In genomic region chr1:78007677-78008341, GRCh38 we compare ENCODE assay signal across 1 cellular context.
TF ChIP-seq lines count a peak whose summit lies in the region.

No MANE protein-coding gene starts in this region.

TF ChIP-seq in HepG2, 621 proteins besides CTCF, POLR2A, EP300 and RAD21:
- no peak for TF ChIP-seq KDM5B (CRISPR knock-in tag; IDR thresholded peaks at IDR 0.05; ENCODE audit: borderline replicate concordance)
- no peak for TF ChIP-seq ZSCAN25 (CRISPR knock-in tag; IDR thresholded peaks at IDR 0.05)
- TF ChIP-seq ZSCAN9 (CRISPR knock-in tag; IDR thresholded peaks at IDR 0.05; ENCODE audit: borderline replicate concordance) = no peak
- no peak for TF ChIP-seq HNF4G (IDR thresholded peaks at IDR 0.05; ENCODE audit: borderline replicate concordance, low read depth, low read length)
- no peak for TF ChIP-seq HNF4G (CRISPR knock-in tag; IDR thresholded peaks at IDR 0.05; ENCODE audit: borderline replicate concordance, low read depth)
- TF ChIP-seq ZNF326 (CRISPR knock-in tag; IDR thresholded peaks at IDR 0.05; ENCODE audit: borderline replicate concordance) = no peak
- no peak for TF ChIP-seq ZNF552 (CRISPR knock-in tag; IDR thresholded peaks at IDR 0.05; ENCODE audit: borderline replicate concordance)
- TF ChIP-seq SMAD9 (CRISPR knock-in tag; IDR thresholded peaks at IDR 0.05) = no peak
- TF ChIP-seq ZNF672 (CRISPR knock-in tag; IDR thresholded peaks at IDR 0.05) = no peak
- no peak for TF ChIP-seq ZBTB8A (CRISPR knock-in tag; IDR thresholded peaks at IDR 0.05; ENCODE audit: borderline replicate concordance, low read depth)
- no peak for TF ChIP-seq ZBTB1 (CRISPR knock-in tag; IDR thresholded peaks at IDR 0.05; ENCODE audit: borderline replicate concordance)
- TF ChIP-seq E2F5 (CRISPR knock-in tag; conservative IDR thresholded peaks at IDR 0.05) = no peak
- no peak for TF ChIP-seq GTF3A (CRISPR knock-in tag; conservative IDR thresholded peaks at IDR 0.05)
- no peak for TF ChIP-seq ESRRA (CRISPR knock-in tag; IDR thresholded peaks at IDR 0.05; ENCODE audit: low read depth)
